In the genomic region with DNA sequence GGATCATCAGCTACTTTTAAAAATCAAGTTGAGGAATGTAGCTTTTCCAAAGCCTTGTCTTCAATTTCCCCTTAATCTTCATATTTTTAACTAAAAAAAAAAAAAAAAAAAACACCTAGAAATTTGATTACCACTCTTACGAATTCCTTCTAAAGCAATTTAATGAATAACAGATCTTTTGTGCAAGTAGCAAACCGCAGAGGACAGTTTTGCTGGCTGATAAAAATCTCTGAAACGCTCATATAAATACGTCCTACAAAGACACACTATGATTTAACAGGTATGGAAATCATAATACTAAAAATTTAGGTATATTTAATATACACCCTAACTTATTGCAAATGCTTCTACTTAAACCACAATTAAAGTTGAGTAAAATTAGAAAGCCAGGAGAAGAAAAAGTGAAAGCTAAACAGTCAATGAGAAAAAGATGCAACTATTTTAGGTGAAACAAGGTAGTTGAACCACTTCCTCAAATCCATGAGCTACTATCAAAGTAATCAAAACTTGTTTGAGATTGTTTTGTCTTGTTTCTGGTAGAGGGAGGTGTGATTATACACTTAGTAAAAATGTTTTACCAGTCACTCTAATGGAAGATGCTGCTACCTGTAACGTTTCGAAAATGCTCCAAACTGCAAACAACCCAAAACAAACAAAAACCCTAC, we compare ENCODE assay signal across 9 cellular contexts. TPM values are rescaled to one million over a fixed set of nuclear protein-coding genes. Genes with fewer than 3 reads are reported as not detected.
A peak's percentile ranks its signal among the peaks of the same experiment; 100 is the strongest.
DNase-seq lines count a peak whose midpoint lies in the region; FAIRE-seq and TF ChIP-seq lines count a peak whose summit lies in the region.
"Had no signal": no experiment of that assay in that cellular context is flagged by ENCODE, and none has a peak within 500 bp of the region (broad histone marks: within the 10 kb centered on the region; RNA-seq: fewer than 3 reads in every experiment).

No MANE protein-coding gene starts in this region.

- peaks cover 3% of the 10 kb centered on the region for H3K36me3 Mint-ChIP-seq in activated T-helper 1 cell treated with anti-CD3 and anti-CD28 coated beads, Interleukin-12 subunit alpha, Interleukin-12 subunit beta, Interleukin-2, Interleukin-4 antibody, amounts not matched to agents 30 ng/mL and 10 ng/mL and 1 ng/mL, durations not matched to agents 14 hours and 24 hours and 36 hours (ENCODE audit: low read depth)

- intact Hi-C loops in activated T-helper 1 cell treated with anti-CD3 and anti-CD28 coated beads, Interleukin-12 subunit alpha, Interleukin-12 subunit beta, Interleukin-2, Interleukin-4 antibody, amounts not matched to agents 30 ng/mL and 10 ng/mL and 1 ng/mL, durations not matched to agents 14 hours and 24 hours and 36 hours (cut with micrococcal nuclease) = loop anchor here (1.0 kb wide), 1 partner anchor 247 kb away; a partner anchor contains a TSS
- intact Hi-C loops in vagina (cut with DNase I) = no loop called here

- H3K4me3 Mint-ChIP-seq in activated T-helper 1 cell treated with anti-CD3 and anti-CD28 coated beads, Interleukin-12 subunit alpha, Interleukin-12 subunit beta, Interleukin-2, Interleukin-4 antibody, amounts not matched to agents 30 ng/mL and 10 ng/mL and 1 ng/mL, durations not matched to agents 14 hours and 24 hours and 36 hours = peak overlapping the region; percentile 75

- no peaks in the 10 kb centered on the region for H3K9me3 Mint-ChIP-seq in activated T-helper 1 cell treated with anti-CD3 and anti-CD28 coated beads, Interleukin-12 subunit alpha, Interleukin-12 subunit beta, Interleukin-2, Interleukin-4 antibody, amounts not matched to agents 30 ng/mL and 10 ng/mL and 1 ng/mL, durations not matched to agents 14 hours and 24 hours and 36 hours

- no peak overlapping the region for H3K27ac Mint-ChIP-seq in activated T-helper 1 cell treated with anti-CD3 and anti-CD28 coated beads, Interleukin-12 subunit alpha, Interleukin-12 subunit beta, Interleukin-2, Interleukin-4 antibody, amounts not matched to agents 30 ng/mL and 10 ng/mL and 1 ng/mL, durations not matched to agents 14 hours and 24 hours and 36 hours

- H4K20me1 ChIP-seq in BLaER1 = peaks cover 58% of the 10 kb centered on the region

- no peaks in the 10 kb centered on the region for H3K36me3 ChIP-seq in BLaER1
- H3K36me3 ChIP-seq in H7 (replicated peaks; ENCODE audit: control insufficient read depth, insufficient read depth, low read length) = no peaks in the 10 kb centered on the region
- no peaks in the 10 kb centered on the region for H3K36me3 ChIP-seq in vagina

- DNase-seq in H7 = no peak
- DNase-seq in activated T-helper 1 cell treated with anti-CD3 and anti-CD28 coated beads, Interleukin-12 subunit alpha, Interleukin-12 subunit beta, Interleukin-2, Interleukin-4 antibody, amounts not matched to agents 30 ng/mL and 10 ng/mL and 1 ng/mL, durations not matched to agents 14 hours and 24 hours and 36 hours (ENCODE audit: low spot score) = no peak
- peak; percentile 35 for DNase-seq in kidney tubule cell (ENCODE audit: low spot score)
- no peak for DNase-seq in vagina (ENCODE audit: extremely low spot score in 2 of 2)
- no peak for DNase-seq in D721Med (ENCODE audit: insufficient read length, low spot score)
- DNase-seq in NCI-H446 treated with DMSO at 0.1 percent for 48 hours (lab: John Stamatoyannopoulos, UW) = no peak
- DNase-seq in DMS153 treated with DMSO at 0.1 percent for 48 hours (lab: John Stamatoyannopoulos, UW; ENCODE audit: unreplicated experiment) = no peak

- no peaks in the 10 kb centered on the region for H3K9me3 ChIP-seq in BLaER1
- no peaks in the 10 kb centered on the region for H3K9me3 ChIP-seq in vagina

- H3K27me3 ChIP-seq in BLaER1 = peaks cover 50% of the 10 kb centered on the region
- no peaks in the 10 kb centered on the region for H3K27me3 ChIP-seq in H7 (ENCODE audit: control insufficient read depth, insufficient read depth, low read length)
- H3K27me3 ChIP-seq in vagina = no peaks in the 10 kb centered on the region

- H3K4me1 Mint-ChIP-seq in activated T-helper 1 cell treated with anti-CD3 and anti-CD28 coated beads, Interleukin-12 subunit alpha, Interleukin-12 subunit beta, Interleukin-2, Interleukin-4 antibody, amounts not matched to agents 30 ng/mL and 10 ng/mL and 1 ng/mL, durations not matched to agents 14 hours and 24 hours and 36 hours (ENCODE audit: low read depth) = peaks cover 10% of the 10 kb centered on the region

- peaks cover 31% of the 10 kb centered on the region for H3K4me1 ChIP-seq in BLaER1
- peaks cover 23% of the 10 kb centered on the region for H3K4me1 ChIP-seq in vagina

- H3K4me2 ChIP-seq in BLaER1 = peak overlapping the region; percentile 88

- H3K27ac ChIP-seq in BLaER1 = peak overlapping the region; percentile 79; the same call in 1 of the 2 replicates
- peak overlapping the region; percentile 95 for H3K27ac ChIP-seq in vagina
- H3K27ac ChIP-seq: HL-60 had no signal

- no peak for FAIRE-seq in D721Med (lab: Jason Lieb, UNC)

- H3K9ac ChIP-seq in BLaER1 = peak overlapping the region; percentile 84

- TF ChIP-seq CTCF in vagina (IDR thresholded peaks at IDR 0.05) (no peak), D721Med (IDR thresholded peaks at IDR 0.05; ENCODE audit: insufficient read depth, missing control alignments) (no peak)

- peak overlapping the region; percentile 98 for H3K4me3 ChIP-seq in BLaER1
- peak overlapping the region; percentile 95 for H3K4me3 ChIP-seq in H7 (ENCODE audit: insufficient read depth, low read depth, low read length)
- H3K4me3 ChIP-seq in vagina = peak overlapping the region; percentile 92 to 99

- peaks cover 52% of the 10 kb centered on the region for H3K27me3 Mint-ChIP-seq in activated T-helper 1 cell treated with anti-CD3 and anti-CD28 coated beads, Interleukin-12 subunit alpha, Interleukin-12 subunit beta, Interleukin-2, Interleukin-4 antibody, amounts not matched to agents 30 ng/mL and 10 ng/mL and 1 ng/mL, durations not matched to agents 14 hours and 24 hours and 36 hours (ENCODE audit: insufficient read depth)

- no peak for TF ChIP-seq POLR2A in vagina (IDR thresholded peaks at IDR 0.05)

RNA-seq across cellular contexts. Expression of a gene that starts 2.3 kb away (rescaled TPM):
- 116 and 140 TPM in 2 replicates for total RNA-seq in H7 (2014; rRNA removed; shearing (Covaris generic))
- total RNA-seq in activated T-helper 1 cell treated with anti-CD3 and anti-CD28 coated beads, Interleukin-12 subunit alpha, Interleukin-12 subunit beta, Interleukin-2, Interleukin-4 antibody, amounts not matched to agents 30 ng/mL and 10 ng/mL and 1 ng/mL, durations not matched to agents 14 hours and 24 hours and 36 hours = 4.0 and 6.1 TPM in 2 replicates
- 103 TPM for total RNA-seq in vagina

Comparison
In these comparisons a context has a peak if more than half of its experiments do, and no peak if none do; other contexts are left out.
1. RNA of a gene that starts 2.3 kb away (total RNA-seq): 116 to 140 TPM in H7 and 103 TPM in vagina (single experiment); 4.0 to 6.1 TPM in activated T-helper 1 cell treated with anti-CD3 and anti-CD28 coated beads, Interleukin-12 subunit alpha, Interleukin-12 subunit beta, Interleukin-2, Interleukin-4 antibody, amounts not matched to agents 30 ng/mL and 10 ng/mL and 1 ng/mL, durations not matched to agents 14 hours and 24 hours and 36 hours; every median in the first group is over 10 times any median in the second.
2. Peak in every context shown above with its lines, with median percentiles within 50 percentile points of each other: H3K4me3 ChIP-seq.